In genomic region chr5:75523275-75523674, GRCh38 we compare ENCODE assay signal across 22 cellular contexts. TPM values are rescaled to one million over a fixed set of nuclear protein-coding genes. Genes with fewer than 3 reads are reported as not detected.
A peak's percentile ranks its signal among the peaks of the same experiment; 100 is the strongest.
DNase-seq lines count a peak whose midpoint lies in the region; ATAC-seq and TF ChIP-seq lines count a peak whose summit lies in the region.
"Had no signal": no experiment of that assay in that cellular context is flagged by ENCODE, and none has a peak within 500 bp of the region (broad histone marks: within the 10 kb centered on the region; RNA-seq: fewer than 3 reads in every experiment).

No MANE protein-coding gene starts in this region.

- intact Hi-C loops in activated CD4-positive, alpha-beta T cell treated with anti-CD3 and anti-CD28 coated beads for 36 hours (cut with DNase I, micrococcal nuclease), result loop anchor here in 1 of 2 experiments (10.0 kb wide), 1 partner anchor 1828 kb away; no protein-coding TSS in a partner anchor

- H3K4me3 Mint-ChIP-seq in activated CD4-positive, alpha-beta T cell treated with anti-CD3 and anti-CD28 coated beads for 36 hours, result no peak overlapping the region
- H3K4me3 Mint-ChIP-seq in HFFc6, result no peak overlapping the region
- peak overlapping the region; percentile 22 for H3K4me3 Mint-ChIP-seq in activated naive CD8-positive, alpha-beta T cell treated with anti-CD3 and anti-CD28 coated beads, Interleukin-2, amount 50 U/mL, for 24 hours
- no peak overlapping the region for H3K4me3 Mint-ChIP-seq in natural killer cell treated with Interleukin-12 subunit alpha and Interleukin-12 subunit beta and Interleukin-15 and Interleukin-18, amount 100 ng/mL, for 72 hours
- H3K4me3 Mint-ChIP-seq: activated CD8-positive, alpha-beta memory T cell treated with anti-CD3 and anti-CD28 coated beads, Interleukin-2, amount 10 ng/mL, durations not matched to agents 7 days and 5 days had no signal

- POLR2A ChIA-PET in activated CD4-positive, alpha-beta T cell treated with anti-CD3 and anti-CD28 coated beads for 36 hours (lab: Charles Lee), result interaction anchor here (0.7 kb wide), 2 partner anchors 194 to 285 kb away, joined by 3 to 4 read pairs; partner anchors contain the start of gene POC5

- DNase-seq in activated CD4-positive, alpha-beta T cell treated with anti-CD3 and anti-CD28 coated beads for 36 hours, result no peak
- DNase-seq in activated CD4-positive, alpha-beta T cell treated with anti-CD3 and anti-CD28 coated beads, Interleukin-2, amount 50 U/mL, for 4 hours, result no peak
- no peak for DNase-seq in HFFc6
- DNase-seq in activated naive CD8-positive, alpha-beta T cell treated with anti-CD3 and anti-CD28 coated beads, Interleukin-2, amount 50 U/mL, for 24 hours, result no peak
- no peak for DNase-seq in natural killer cell treated with Interleukin-12 subunit alpha and Interleukin-12 subunit beta and Interleukin-15 and Interleukin-18, amount 100 ng/mL, for 72 hours (ENCODE audit: low spot score)
- no peak for DNase-seq in NCI-H345 treated with DMSO at 0.1 percent for 48 hours (lab: John Stamatoyannopoulos, UW; ENCODE audit: unreplicated experiment)
- DNase-seq in activated CD8-positive, alpha-beta memory T cell treated with anti-CD3 and anti-CD28 coated beads, Interleukin-2, amount 50 U/mL, for 4 hours, result no peak
- DNase-seq: activated CD8-positive, alpha-beta memory T cell treated with anti-CD3 and anti-CD28 coated beads, Interleukin-2, amount 10 ng/mL, durations not matched to agents 7 days and 5 days; activated naive CD4-positive, alpha-beta T cell treated with Interleukin-2 at 50 U/mL for 16 hours; body of pancreas; colonic mucosa; DMS 273 treated with DMSO at 0.1 percent for 48 hours; hypothalamus; NCI-H1105; OCI-M1; psoas muscle; small intestine; stimulated activated CD4-positive, alpha-beta T cell treated with anti-CD3 and anti-CD28 coated beads, Interleukin-4, amount 100 ng/mL, for 4 hours had no signal

- no peaks in the 10 kb centered on the region for H3K36me3 ChIP-seq in neutrophil
- H3K36me3 ChIP-seq: colonic mucosa had no signal

- no peak for ATAC-seq in activated CD4-positive, alpha-beta T cell treated with anti-CD3 and anti-CD28 coated beads for 36 hours
- no peak for ATAC-seq in activated naive CD8-positive, alpha-beta T cell treated with anti-CD3 and anti-CD28 coated beads, Interleukin-2, amount 50 U/mL, for 24 hours
- ATAC-seq in natural killer cell treated with Interleukin-12 subunit alpha and Interleukin-12 subunit beta and Interleukin-15 and Interleukin-18, amount 100 ng/mL, for 72 hours, result no peak
- ATAC-seq: activated CD8-positive, alpha-beta memory T cell treated with anti-CD3 and anti-CD28 coated beads, Interleukin-2, amount 10 ng/mL, durations not matched to agents 7 days and 5 days; body of pancreas had no signal

- no peaks in the 10 kb centered on the region for H3K9me3 ChIP-seq in neutrophil
- H3K9me3 ChIP-seq: body of pancreas, colonic mucosa had no signal

- H3K27ac Mint-ChIP-seq in activated CD4-positive, alpha-beta T cell treated with anti-CD3 and anti-CD28 coated beads for 36 hours, result peak overlapping the region; percentile 61
- H3K27ac Mint-ChIP-seq in HFFc6, result peak overlapping the region; percentile 33; the same call in 1 of the 2 replicates
- H3K27ac Mint-ChIP-seq in activated naive CD8-positive, alpha-beta T cell treated with anti-CD3 and anti-CD28 coated beads, Interleukin-2, amount 50 U/mL, for 24 hours, result peak overlapping the region; percentile 79
- H3K27ac Mint-ChIP-seq in natural killer cell treated with Interleukin-12 subunit alpha and Interleukin-12 subunit beta and Interleukin-15 and Interleukin-18, amount 100 ng/mL, for 72 hours, result no peak overlapping the region
- H3K27ac Mint-ChIP-seq: activated CD8-positive, alpha-beta memory T cell treated with anti-CD3 and anti-CD28 coated beads, Interleukin-2, amount 10 ng/mL, durations not matched to agents 7 days and 5 days had no signal

- peaks cover 60% of the 10 kb centered on the region for H3K4me1 Mint-ChIP-seq in activated CD4-positive, alpha-beta T cell treated with anti-CD3 and anti-CD28 coated beads for 36 hours
- H3K4me1 Mint-ChIP-seq in HFFc6 (ENCODE audit: low read depth), result peaks cover 62% of the 10 kb centered on the region
- H3K4me1 Mint-ChIP-seq in activated naive CD8-positive, alpha-beta T cell treated with anti-CD3 and anti-CD28 coated beads, Interleukin-2, amount 50 U/mL, for 24 hours, result peaks cover 74% of the 10 kb centered on the region
- peaks cover 10 to 28% of the 10 kb centered on the region in 2 donors for H3K4me1 Mint-ChIP-seq in natural killer cell treated with Interleukin-12 subunit alpha and Interleukin-12 subunit beta and Interleukin-15 and Interleukin-18, amount 100 ng/mL, for 72 hours (ENCODE audit: low read depth in 2 of 2)

- no peak for TF ChIP-seq CTCF in HFFc6 (IDR thresholded peaks at IDR 0.05)
- TF ChIP-seq CTCF in neutrophil (IDR thresholded peaks at IDR 0.05), result no peak

- H3K9me3 Mint-ChIP-seq in activated CD4-positive, alpha-beta T cell treated with anti-CD3 and anti-CD28 coated beads for 36 hours (ENCODE audit: low read depth), result peaks cover 18% of the 10 kb centered on the region
- peaks cover 13% of the 10 kb centered on the region for H3K9me3 Mint-ChIP-seq in HFFc6
- peaks cover 16% of the 10 kb centered on the region for H3K9me3 Mint-ChIP-seq in activated naive CD8-positive, alpha-beta T cell treated with anti-CD3 and anti-CD28 coated beads, Interleukin-2, amount 50 U/mL, for 24 hours
- no peaks in the 10 kb centered on the region for H3K9me3 Mint-ChIP-seq in natural killer cell treated with Interleukin-12 subunit alpha and Interleukin-12 subunit beta and Interleukin-15 and Interleukin-18, amount 100 ng/mL, for 72 hours

- H3K27me3 ChIP-seq in neutrophil, result no peaks in the 10 kb centered on the region
- H3K27me3 ChIP-seq: BLaER1 treated with 17β-estradiol and CSF1 and Interleukin-3, amounts not matched to agents 10 nM and 100 nM; body of pancreas; colonic mucosa had no signal

- peaks cover 28 to 34% of the 10 kb centered on the region in 2 experiments for H3K4me1 ChIP-seq in neutrophil (ENCODE audit: control insufficient read depth in 1 of 2, insufficient read depth in 1 of 2, low read depth in 1 of 2, low read length in 1 of 2)
- H3K4me1 ChIP-seq: colonic mucosa had no signal

- H3K27ac ChIP-seq in neutrophil, result peak overlapping the region; percentile 74
- H3K27ac ChIP-seq: BLaER1 treated with 17β-estradiol and CSF1 and Interleukin-3, amounts not matched to agents 10 nM and 100 nM; body of pancreas; colonic mucosa; KMS-11; psoas muscle; thoracic aorta had no signal

- CTCF ChIA-PET in activated CD4-positive, alpha-beta T cell treated with anti-CD3 and anti-CD28 coated beads for 36 hours (lab: Charles Lee), result no interaction called here

- no peak overlapping the region for H3K4me3 ChIP-seq in neutrophil (ENCODE audit: low read depth in 1 of 2, low read length in 1 of 2)
- H3K4me3 ChIP-seq: BLaER1 treated with 17β-estradiol and CSF1 and Interleukin-3, amounts not matched to agents 10 nM and 100 nM; body of pancreas; colonic mucosa; psoas muscle; thoracic aorta had no signal

- no peaks in the 10 kb centered on the region for H3K27me3 Mint-ChIP-seq in activated CD4-positive, alpha-beta T cell treated with anti-CD3 and anti-CD28 coated beads for 36 hours
- H3K27me3 Mint-ChIP-seq in HFFc6 (ENCODE audit: insufficient read depth), result no peaks in the 10 kb centered on the region
- H3K27me3 Mint-ChIP-seq in activated naive CD8-positive, alpha-beta T cell treated with anti-CD3 and anti-CD28 coated beads, Interleukin-2, amount 50 U/mL, for 24 hours, result no peaks in the 10 kb centered on the region
- no peaks in the 10 kb centered on the region for H3K27me3 Mint-ChIP-seq in natural killer cell treated with Interleukin-12 subunit alpha and Interleukin-12 subunit beta and Interleukin-15 and Interleukin-18, amount 100 ng/mL, for 72 hours
- H3K27me3 Mint-ChIP-seq: activated CD8-positive, alpha-beta memory T cell treated with anti-CD3 and anti-CD28 coated beads, Interleukin-2, amount 10 ng/mL, durations not matched to agents 7 days and 5 days had no signal

- H3K36me3 Mint-ChIP-seq in activated CD4-positive, alpha-beta T cell treated with anti-CD3 and anti-CD28 coated beads for 36 hours (ENCODE audit: low read depth), result peaks cover 36% of the 10 kb centered on the region
- peaks cover 33% of the 10 kb centered on the region for H3K36me3 Mint-ChIP-seq in HFFc6 (ENCODE audit: low read depth)
- peaks cover 29% of the 10 kb centered on the region for H3K36me3 Mint-ChIP-seq in activated naive CD8-positive, alpha-beta T cell treated with anti-CD3 and anti-CD28 coated beads, Interleukin-2, amount 50 U/mL, for 24 hours (ENCODE audit: low read depth)
- peaks cover 20% of the 10 kb centered on the region for H3K36me3 Mint-ChIP-seq in natural killer cell treated with Interleukin-12 subunit alpha and Interleukin-12 subunit beta and Interleukin-15 and Interleukin-18, amount 100 ng/mL, for 72 hours

RNA-seq across cellular contexts. Expression of gene POLK, which starts 11.6 kb away (rescaled TPM):
- 10 to 100 TPM; 35.5 to 49.1 TPM for total RNA-seq in activated CD4-positive, alpha-beta T cell treated with anti-CD3 and anti-CD28 coated beads for 36 hours
- total RNA-seq in HFFc6 (2021; fragmentation: NEBNext Ultra II Directional; extraction: Animal tissue kit (Norgen Biotek cat#: 25700)), result 10 to 100 TPM; 25.5 to 30.8 (median 28.7) TPM
- 10 to 100 TPM; 32.3 to 33.9 TPM for total RNA-seq in natural killer cell treated with Interleukin-12 subunit alpha and Interleukin-12 subunit beta and Interleukin-15 and Interleukin-18, amount 100 ng/mL, for 72 hours

RNA-seq across cellular contexts. Expression of gene CERT1, which starts 11.8 kb away (rescaled TPM):
- total RNA-seq in activated CD4-positive, alpha-beta T cell treated with anti-CD3 and anti-CD28 coated beads for 36 hours, result 10 to 100 TPM; 21.6 to 24.5 TPM
- total RNA-seq in HFFc6 (2021; fragmentation: NEBNext Ultra II Directional; extraction: Animal tissue kit (Norgen Biotek cat#: 25700)), result 10 to 100 TPM; 19.4 to 28.3 (median 22.4) TPM
- total RNA-seq in natural killer cell treated with Interleukin-12 subunit alpha and Interleukin-12 subunit beta and Interleukin-15 and Interleukin-18, amount 100 ng/mL, for 72 hours, result 10 to 100 TPM; 30.6 to 39.5 TPM

Comparison
In these comparisons a context has a peak if more than half of its experiments do, and no peak if none do; other contexts are left out.
1. H3K27ac Mint-ChIP-seq: peak in activated CD4-positive, alpha-beta T cell treated with anti-CD3 and anti-CD28 coated beads for 36 hours (single experiment), HFFc6 (single experiment) and activated naive CD8-positive, alpha-beta T cell treated with anti-CD3 and anti-CD28 coated beads, Interleukin-2, amount 50 U/mL, for 24 hours (single experiment); none in natural killer cell treated with Interleukin-12 subunit alpha and Interleukin-12 subunit beta and Interleukin-15 and Interleukin-18, amount 100 ng/mL, for 72 hours (0 of 2).